Comparison of ENCODE assay signal across 8 cellular contexts in the genomic region with DNA sequence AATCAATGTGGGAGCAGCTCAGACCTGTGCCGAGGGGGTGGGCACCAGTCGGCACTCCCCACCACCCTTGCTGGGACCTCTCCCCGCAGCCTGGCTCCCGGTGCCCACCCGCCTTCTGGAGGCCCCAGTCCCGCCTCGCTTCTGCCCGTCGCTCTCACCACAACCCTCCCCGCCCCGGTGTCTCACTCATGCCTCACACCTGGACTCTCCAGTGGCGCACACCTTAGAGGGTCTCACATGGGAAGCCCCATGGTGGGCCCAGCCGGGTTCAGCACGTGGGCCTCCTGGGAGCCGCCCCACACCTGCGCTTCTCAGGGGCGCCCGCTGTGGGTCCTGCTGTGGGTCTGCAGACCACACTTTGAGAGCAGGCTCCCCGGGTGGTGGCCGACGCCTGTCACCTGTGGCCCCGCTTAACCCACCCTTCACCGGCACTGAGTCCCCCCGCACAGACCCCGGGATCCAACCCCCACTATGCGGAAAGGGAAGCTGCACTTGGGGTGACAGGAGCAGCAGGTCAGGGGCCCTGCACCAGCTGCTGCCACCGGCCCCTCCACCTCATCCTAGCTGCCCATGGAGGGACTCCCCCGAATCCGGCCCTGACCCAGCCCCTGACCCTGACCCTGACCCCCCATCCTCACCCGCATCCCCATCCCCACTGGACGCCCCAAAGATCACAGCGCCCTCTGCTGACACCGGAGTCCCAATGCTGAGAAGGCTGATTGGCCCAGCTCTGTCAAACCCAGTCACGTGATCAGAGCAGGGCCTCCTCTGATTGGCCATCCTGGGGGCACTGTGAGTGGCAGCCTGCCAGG. TPM values are rescaled to one million over a fixed set of nuclear protein-coding genes. Genes with fewer than 3 reads are reported as not detected.
DNase-seq lines count a peak whose midpoint lies in the region; ATAC-seq and TF ChIP-seq lines count a peak whose summit lies in the region.

No MANE protein-coding gene starts in this region.

- H3K27me3 ChIP-seq in kidney epithelial cell (ENCODE audit: control insufficient read depth, insufficient read depth, low read length), result peaks cover 3% of the 10 kb centered on the region

- H3K9me3 Mint-ChIP-seq in CD14-positive monocyte, result peaks cover 0 to 13% (median 3%) of the 10 kb centered on the region in 7 donors

- no peaks in the 10 kb centered on the region for H3K36me3 ChIP-seq in kidney epithelial cell (ENCODE audit: control insufficient read depth, insufficient read depth, low read length)

- DNase-seq in CD14-positive monocyte (ENCODE audit: low spot score), result no peak
- DNase-seq in HT-29 (ENCODE audit: low spot score), result peak; percentile 51
- DNase-seq in activated CD4-positive, alpha-beta T cell treated with anti-CD3 and anti-CD28 coated beads, Interleukin-2, amount 50 U/mL, for 48 hours, result peak; percentile 61 to 63
- DNase-seq in kidney epithelial cell (ENCODE audit: low read depth), result no peak
- DNase-seq in NCI-H2081 (lab: John Stamatoyannopoulos, UW), result no peak

- H3K4me3 ChIP-seq in kidney epithelial cell (ENCODE audit: low read depth, low read length), result no peak overlapping the region

- TF ChIP-seq CTCF in CD14-positive monocyte (IDR thresholded peaks at IDR 0.05), result peak; percentile 31
- TF ChIP-seq CTCF in kidney epithelial cell (IDR thresholded peaks at IDR 0.05; ENCODE audit: insufficient read depth, low read length, poor library complexity, severe bottlenecking), result peak; percentile 42

- peaks cover 56% of the 10 kb centered on the region for H3K4me1 Mint-ChIP-seq in CD14-positive monocyte

- H3K27ac Mint-ChIP-seq in CD14-positive monocyte, result peak overlapping the region in 2 of 7 donors; percentile 50 to 58

- H3K36me3 Mint-ChIP-seq in CD14-positive monocyte, result no peaks in the 10 kb centered on the region

- H3K27me3 Mint-ChIP-seq in CD14-positive monocyte (ENCODE audit: low read depth in 3 of 3), result peaks cover 0 to 3% (median 0%) of the 10 kb centered on the region in 3 donors

- intact Hi-C loops in CD14-positive monocyte (cut with micrococcal nuclease), result no loop called here

- ATAC-seq in GM19035 (IDR thresholded peaks at IDR 0.05; ENCODE audit: unreplicated experiment) (no peak), GM18907 (IDR thresholded peaks at IDR 0.05; ENCODE audit: unreplicated experiment) (no peak), GM19455 (IDR thresholded peaks at IDR 0.05; ENCODE audit: unreplicated experiment) (no peak)

- H3K4me3 Mint-ChIP-seq in CD14-positive monocyte, result no peak overlapping the region

RNA-seq across cellular contexts. Expression of a gene that starts 27.4 kb away (rescaled TPM):
- polyA plus RNA-seq in CD14-positive monocyte, result 10 to 100 TPM; 50.8 to 68.4 TPM
- 109 and 116 TPM in 2 replicates for total RNA-seq in HT-29 (2014; rRNA removed; shearing (Covaris generic))
- total RNA-seq in kidney epithelial cell, result 100 and 120 TPM in 2 replicates

Comparison
In these comparisons a context has a peak if more than half of its experiments do, and no peak if none do; other contexts are left out.
1. DNase-seq: peak in HT-29 (single experiment) and activated CD4-positive, alpha-beta T cell treated with anti-CD3 and anti-CD28 coated beads, Interleukin-2, amount 50 U/mL, for 48 hours (2 of 2); none in CD14-positive monocyte (single experiment), kidney epithelial cell (single experiment) and NCI-H2081 (0 of 2).